Comparison of ENCODE assay signal across 19 cellular contexts in genomic region chr6:166500246-166500645, GRCh38.
DNase-seq lines count a peak whose midpoint lies in the region; ATAC-seq and TF ChIP-seq lines count a peak whose summit lies in the region.
"Had no signal": no experiment of that assay in that cellular context is flagged by ENCODE, and none has a peak within 500 bp of the region (broad histone marks: within the 10 kb centered on the region; RNA-seq: fewer than 3 reads in every experiment).

No MANE protein-coding gene starts in this region.

- no peak for TF ChIP-seq CTCF in CD14-positive monocyte (IDR thresholded peaks at IDR 0.05)

- H3K27me3 Mint-ChIP-seq in CD14-positive monocyte (ENCODE audit: low read depth in 3 of 3): peaks cover 2 to 4% (median 2%) of the 10 kb centered on the region in 3 donors
- H3K27me3 Mint-ChIP-seq: activated CD4-positive, alpha-beta memory T cell treated with anti-CD3 and anti-CD28 coated beads, Interleukin-2, amount 10 ng/mL, durations not matched to agents 7 days and 5 days; T-cell had no signal

- ATAC-seq in GM18502 (IDR thresholded peaks at IDR 0.05; ENCODE audit: poor library complexity, unreplicated experiment): peak; percentile 21
- ATAC-seq in HG03442 (IDR thresholded peaks at IDR 0.05; ENCODE audit: unreplicated experiment): no peak
- ATAC-seq: CD8-positive, alpha-beta T cell; T-cell had no signal

- intact Hi-C loops in CD14-positive monocyte (cut with micrococcal nuclease): no loop called here

- H3K4me3 Mint-ChIP-seq in CD14-positive monocyte: peak overlapping the region in 1 of 2 donors; percentile 21
- H3K4me3 Mint-ChIP-seq: activated CD4-positive, alpha-beta memory T cell treated with anti-CD3 and anti-CD28 coated beads, Interleukin-2, amount 10 ng/mL, durations not matched to agents 7 days and 5 days; CD8-positive, alpha-beta T cell; T-cell had no signal

- DNase-seq in amygdala (lab: John Stamatoyannopoulos, UW) (peak in 45 of 56 donors; percentile 12 to 80 (median 54)), hippocampal formation (lab: John Stamatoyannopoulos, UW) (peak; percentile 65 to 66), putamen (ENCODE audit: low spot score) (peak; percentile 75), CD14-positive monocyte (ENCODE audit: low spot score) (no peak), GOT3 (lab: John Stamatoyannopoulos, UW) (no peak), foreskin melanocyte (no peak)
- DNase-seq: activated CD4-positive, alpha-beta memory T cell treated with anti-CD3 and anti-CD28 coated beads, Interleukin-2, amount 10 ng/mL, durations not matched to agents 7 days and 5 days; activated naive CD4-positive, alpha-beta T cell treated with Interleukin-2 at 50 U/mL for 16 hours; amniotic stem cell; CD8-positive, alpha-beta T cell; central memory CD4-positive, alpha-beta T cell; NCI-H1105; NCI-H2081; SHP77; stimulated activated CD4-positive, alpha-beta T cell treated with anti-CD3 and anti-CD28 coated beads, Interleukin-4, amount 100 ng/mL, for 4 hours; T-cell; testis had no signal

- H3K27ac Mint-ChIP-seq in CD14-positive monocyte: peak overlapping the region in 1 of 7 donors; percentile 15
- H3K27ac Mint-ChIP-seq: activated CD4-positive, alpha-beta memory T cell treated with anti-CD3 and anti-CD28 coated beads, Interleukin-2, amount 10 ng/mL, durations not matched to agents 7 days and 5 days; CD8-positive, alpha-beta T cell had no signal

- peaks cover 2% of the 10 kb centered on the region for H3K4me1 Mint-ChIP-seq in CD14-positive monocyte

- H3K9me3 Mint-ChIP-seq in CD14-positive monocyte: peaks cover 0 to 5% (median 2%) of the 10 kb centered on the region in 7 donors
- H3K9me3 Mint-ChIP-seq: CD8-positive, alpha-beta T cell; T-cell had no signal

- H3K36me3 Mint-ChIP-seq in CD14-positive monocyte: peaks cover 0 to 7% of the 10 kb centered on the region in 2 donors
- H3K36me3 Mint-ChIP-seq: CD8-positive, alpha-beta T cell had no signal

Comparison
In these comparisons a context has a peak if more than half of its experiments do, and no peak if none do; other contexts are left out.
1. DNase-seq: peak in amygdala (45 of 56), hippocampal formation (2 of 2) and putamen (single experiment); none in CD14-positive monocyte (single experiment), GOT3 (single experiment) and foreskin melanocyte (single experiment).